Comparison of ENCODE assay signal across 15 cellular contexts in the genomic region with DNA sequence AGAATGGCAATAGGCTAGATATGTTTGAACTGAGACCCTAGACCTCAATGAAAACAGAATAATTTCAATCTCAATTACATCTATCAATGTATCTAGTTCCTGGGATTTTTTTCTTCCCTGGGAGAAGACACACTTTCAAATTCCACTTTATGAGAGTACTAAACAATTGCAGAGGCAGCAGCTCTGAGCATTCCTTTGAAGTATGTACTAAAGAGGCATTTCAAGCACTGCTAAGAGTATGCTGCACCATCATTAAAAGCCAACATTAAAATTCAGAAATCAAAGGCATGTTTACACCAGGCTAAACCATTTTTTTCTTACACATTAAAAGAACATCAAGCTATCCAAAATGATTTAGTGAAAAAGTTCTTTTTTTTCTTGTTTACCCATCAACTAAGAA.
DNase-seq lines count a peak whose midpoint lies in the region; ATAC-seq and TF ChIP-seq lines count a peak whose summit lies in the region.
"Had no signal": no experiment of that assay in that cellular context is flagged by ENCODE, and none has a peak within 500 bp of the region (broad histone marks: within the 10 kb centered on the region; RNA-seq: fewer than 3 reads in every experiment).

No MANE protein-coding gene starts in this region.

- H3K79me1 ChIP-seq in IMR-90 (ENCODE audit: low read depth in 1 of 2, low read length in 2 of 2) = no peaks in the 10 kb centered on the region

- no peak overlapping the region for H3K4me3 ChIP-seq in IMR-90 (ENCODE audit: insufficient read depth, low read depth, low read length)
- no peak overlapping the region for H3K4me3 ChIP-seq in adipocyte (ENCODE audit: low read length)
- H3K4me3 ChIP-seq in choroid plexus epithelial cell (ENCODE audit: low read depth, low read length) = no peak overlapping the region
- no peak overlapping the region for H3K4me3 ChIP-seq in upper lobe of right lung
- H3K4me3 ChIP-seq: HAP-1 had no signal

- no peaks in the 10 kb centered on the region for H3K9me3 Mint-ChIP-seq in activated T-helper 1 cell treated with anti-CD3 and anti-CD28 coated beads, Interleukin-12 subunit alpha, Interleukin-12 subunit beta, Interleukin-2, Interleukin-4 antibody, amounts not matched to agents 30 ng/mL and 10 ng/mL and 1 ng/mL, durations not matched to agents 14 hours and 24 hours and 36 hours

- TF ChIP-seq CTCF in IMR-90 (conservative IDR thresholded peaks at IDR 0.05; ENCODE audit: low read depth, low read length) = no peak
- TF ChIP-seq CTCF in choroid plexus epithelial cell (conservative IDR thresholded peaks at IDR 0.05; ENCODE audit: low read depth, low read length) = no peak
- TF ChIP-seq CTCF in upper lobe of right lung (IDR thresholded peaks at IDR 0.05) = no peak

- POLR2A ChIA-PET in IMR-90 (lab: Charles Lee; ENCODE audit: unreplicated experiment) = no interaction called here

- BruUV-seq in IMR-90 (replicated peaks; lab: Mats Ljungman, UMichigan) = no TSS peak

- no peak overlapping the region for H2BK15ac ChIP-seq in IMR-90 (ENCODE audit: low read depth, low read length)

- H3K4me2 ChIP-seq in IMR-90 (ENCODE audit: low read depth, low read length) = no peak overlapping the region

- no peak overlapping the region for H3K27ac Mint-ChIP-seq in activated T-helper 1 cell treated with anti-CD3 and anti-CD28 coated beads, Interleukin-12 subunit alpha, Interleukin-12 subunit beta, Interleukin-2, Interleukin-4 antibody, amounts not matched to agents 30 ng/mL and 10 ng/mL and 1 ng/mL, durations not matched to agents 14 hours and 24 hours and 36 hours
- H3K27ac Mint-ChIP-seq: CD4-positive, alpha-beta memory T cell had no signal

- no peak overlapping the region for H2AK5ac ChIP-seq in IMR-90 (ENCODE audit: low read depth, low read length)

- no peak overlapping the region for H3K14ac ChIP-seq in IMR-90 (replicated peaks; ENCODE audit: low read depth, low read length)

- H2BK20ac ChIP-seq in IMR-90 (ENCODE audit: low read depth, low read length) = no peak overlapping the region

- no peaks in the 10 kb centered on the region for H3K27me3 Mint-ChIP-seq in activated T-helper 1 cell treated with anti-CD3 and anti-CD28 coated beads, Interleukin-12 subunit alpha, Interleukin-12 subunit beta, Interleukin-2, Interleukin-4 antibody, amounts not matched to agents 30 ng/mL and 10 ng/mL and 1 ng/mL, durations not matched to agents 14 hours and 24 hours and 36 hours (ENCODE audit: insufficient read depth)
- H3K27me3 Mint-ChIP-seq: CD4-positive, alpha-beta memory T cell had no signal

- no peak overlapping the region for H3K4me3 Mint-ChIP-seq in activated T-helper 1 cell treated with anti-CD3 and anti-CD28 coated beads, Interleukin-12 subunit alpha, Interleukin-12 subunit beta, Interleukin-2, Interleukin-4 antibody, amounts not matched to agents 30 ng/mL and 10 ng/mL and 1 ng/mL, durations not matched to agents 14 hours and 24 hours and 36 hours
- H3K4me3 Mint-ChIP-seq: CD4-positive, alpha-beta memory T cell had no signal

- H4K8ac ChIP-seq in IMR-90 (ENCODE audit: low read depth in 2 of 2, low read length in 2 of 2) = no peak overlapping the region

- H4K91ac ChIP-seq in IMR-90 (ENCODE audit: insufficient read depth, low read depth, low read length) = no peak overlapping the region

- H3K27ac ChIP-seq in IMR-90 (ENCODE audit: insufficient read depth, low read length) = no peak overlapping the region
- no peak overlapping the region for H3K27ac ChIP-seq in upper lobe of right lung

- in situ Hi-C loops in IMR-90 (cut with MboI; ENCODE audit: low sequenced_read_pairs) = no loop called here

- H2AK9ac ChIP-seq in IMR-90 (replicated peaks; ENCODE audit: low read depth, low read length, poor library complexity) = no peak overlapping the region

- no peaks in the 10 kb centered on the region for H3K9me1 ChIP-seq in IMR-90 (ENCODE audit: insufficient read depth, low read length)

- intact Hi-C loops in IMR-90 (cut with micrococcal nuclease) (loop anchor here (2.0 to 5.0 kb wide), 2 partner anchors 213 to 531 kb away; no protein-coding TSS in a partner anchor), upper lobe of right lung (cut with DNase I) (no loop called here)
- intact Hi-C loops in activated T-helper 1 cell treated with anti-CD3 and anti-CD28 coated beads, Interleukin-12 subunit alpha, Interleukin-12 subunit beta, Interleukin-2, Interleukin-4 antibody, amounts not matched to agents 30 ng/mL and 10 ng/mL and 1 ng/mL, durations not matched to agents 14 hours and 24 hours and 36 hours (cut with micrococcal nuclease) = no loop called here

- H3K9ac ChIP-seq in IMR-90 (ENCODE audit: low read depth, low read length) = no peak overlapping the region
- H3K9ac ChIP-seq in adipocyte (ENCODE audit: low read length) = no peak overlapping the region

- no peaks in the 10 kb centered on the region for H3K9me3 ChIP-seq in IMR-90 (ENCODE audit: control insufficient read depth, insufficient read depth, low read length)
- no peaks in the 10 kb centered on the region for H3K9me3 ChIP-seq in adipocyte (ENCODE audit: control insufficient read depth, low read length)
- no peaks in the 10 kb centered on the region for H3K9me3 ChIP-seq in upper lobe of right lung
- H3K9me3 ChIP-seq: HAP-1 had no signal

- peaks cover 4% of the 10 kb centered on the region; the same call in 1 of the 2 replicates for H3K4me1 ChIP-seq in IMR-90 (ENCODE audit: control insufficient read depth, insufficient read depth, low read length)
- H3K4me1 ChIP-seq in adipocyte (ENCODE audit: control insufficient read depth, insufficient read depth, low read length) = no peaks in the 10 kb centered on the region
- H3K4me1 ChIP-seq in upper lobe of right lung = no peaks in the 10 kb centered on the region
- H3K4me1 ChIP-seq: HAP-1 had no signal

- no peak overlapping the region for H3K23ac ChIP-seq in IMR-90 (ENCODE audit: low read depth, low read length)

- ATAC-seq in IMR-90 (ENCODE audit: low read depth) (peak; percentile 51; the same call in 1 of the 2 replicates), HG02623 (IDR thresholded peaks at IDR 0.05; ENCODE audit: unreplicated experiment) (no peak), upper lobe of right lung (no peak)

- no peaks in the 10 kb centered on the region for H3K36me3 ChIP-seq in IMR-90 (ENCODE audit: control insufficient read depth, insufficient read depth, low read length)
- no peaks in the 10 kb centered on the region for H3K36me3 ChIP-seq in adipocyte (ENCODE audit: control insufficient read depth, insufficient read depth, low read length, severe bottlenecking)
- no peaks in the 10 kb centered on the region for H3K36me3 ChIP-seq in upper lobe of right lung
- H3K36me3 ChIP-seq: HAP-1 had no signal

- H3K36me3 Mint-ChIP-seq in activated T-helper 1 cell treated with anti-CD3 and anti-CD28 coated beads, Interleukin-12 subunit alpha, Interleukin-12 subunit beta, Interleukin-2, Interleukin-4 antibody, amounts not matched to agents 30 ng/mL and 10 ng/mL and 1 ng/mL, durations not matched to agents 14 hours and 24 hours and 36 hours (ENCODE audit: low read depth) = no peaks in the 10 kb centered on the region
- H3K36me3 Mint-ChIP-seq: CD4-positive, alpha-beta memory T cell had no signal

- H3K4ac ChIP-seq in IMR-90 (ENCODE audit: low read depth, low read length) = no peak overlapping the region

- no peak overlapping the region for H3K56ac ChIP-seq in IMR-90 (ENCODE audit: extremely low read depth, insufficient read depth, low read length)

- H2BK5ac ChIP-seq in IMR-90 (ENCODE audit: low read depth, low read length, poor library complexity, severe bottlenecking) = no peak overlapping the region

- no peaks in the 10 kb centered on the region; the same call in 1 of the 2 replicates for H3K27me3 ChIP-seq in IMR-90 (ENCODE audit: control insufficient read depth, insufficient read depth, low read length)
- no peaks in the 10 kb centered on the region for H3K27me3 ChIP-seq in adipocyte (replicated peaks; ENCODE audit: control insufficient read depth, insufficient read depth, low read length)
- no peaks in the 10 kb centered on the region for H3K27me3 ChIP-seq in upper lobe of right lung

- no peak overlapping the region for H3K18ac ChIP-seq in IMR-90 (ENCODE audit: low read depth, low read length)

- no peak overlapping the region for H2AFZ ChIP-seq in IMR-90 (replicated peaks; ENCODE audit: low read length, poor library complexity)

- H3K4me1 Mint-ChIP-seq in activated T-helper 1 cell treated with anti-CD3 and anti-CD28 coated beads, Interleukin-12 subunit alpha, Interleukin-12 subunit beta, Interleukin-2, Interleukin-4 antibody, amounts not matched to agents 30 ng/mL and 10 ng/mL and 1 ng/mL, durations not matched to agents 14 hours and 24 hours and 36 hours (ENCODE audit: low read depth) = no peaks in the 10 kb centered on the region
- H3K4me1 Mint-ChIP-seq: CD4-positive, alpha-beta memory T cell had no signal

- TF ChIP-seq RAD21 in IMR-90 (IDR thresholded peaks at IDR 0.05; ENCODE audit: low read length) = no peak

- no peak for TF ChIP-seq POLR2A in IMR-90 (IDR thresholded peaks at IDR 0.05; ENCODE audit: low read depth, low read length)

- CTCF ChIA-PET in IMR-90 (lab: Yijun Ruan, JAX) = no interaction called here

- no peaks in the 10 kb centered on the region for H4K20me1 ChIP-seq in IMR-90 (ENCODE audit: insufficient read depth, low read length)

- dilution Hi-C loops in IMR-90 (cut with HindIII; ENCODE audit: low sequenced_read_pairs, unreplicated experiment) = no loop called here

- no peak overlapping the region for H2BK120ac ChIP-seq in IMR-90 (ENCODE audit: low read depth, low read length)

- H4K5ac ChIP-seq in IMR-90 (ENCODE audit: low read depth, low read length) = no peak overlapping the region

- DNase-seq in IMR-90 (no peak), adipocyte (ENCODE audit: low read depth) (peak; percentile 24), choroid plexus epithelial cell (ENCODE audit: low read depth) (peak; percentile 12), DMS114 treated with DMSO at 0.1 percent for 48 hours (lab: John Stamatoyannopoulos, UW; ENCODE audit: unreplicated experiment) (no peak), upper lobe of right lung (no peak)
- no peak for DNase-seq in activated T-helper 1 cell treated with anti-CD3 and anti-CD28 coated beads, Interleukin-12 subunit alpha, Interleukin-12 subunit beta, Interleukin-2, Interleukin-4 antibody, amounts not matched to agents 30 ng/mL and 10 ng/mL and 1 ng/mL, durations not matched to agents 14 hours and 24 hours and 36 hours (ENCODE audit: low spot score)
- DNase-seq: C1 segment of cervical spinal cord; Calu3; CD4-positive, alpha-beta memory T cell; COR-L47; DMS153; GF-D8; GOT3 had no signal

TF ChIP-seq in IMR-90, 13 proteins besides CTCF, POLR2A, EP300 and RAD21 (continues in another document):
- no peak for TF ChIP-seq CHD1 (IDR thresholded peaks at IDR 0.05; ENCODE audit: low read depth, low read length)
- TF ChIP-seq FOS (IDR thresholded peaks at IDR 0.05; ENCODE audit: low read depth, low read length) = no peak
- no peak for TF ChIP-seq CEBPB (IDR thresholded peaks at IDR 0.05; ENCODE audit: low read depth, low read length)
- no peak for TF ChIP-seq BHLHE40 (IDR thresholded peaks at IDR 0.05; ENCODE audit: low read depth, low read length)
- TF ChIP-seq RFX5 (IDR thresholded peaks at IDR 0.05; ENCODE audit: low read depth, low read length) = no peak
- no peak for TF ChIP-seq MAFK (IDR thresholded peaks at IDR 0.05; ENCODE audit: low read depth, low read length)

Comparison
In these comparisons a context has a peak if more than half of its experiments do, and no peak if none do; other contexts are left out.
1. DNase-seq: peak in adipocyte (single experiment) and choroid plexus epithelial cell (single experiment); none in IMR-90 (single experiment), activated T-helper 1 cell treated with anti-CD3 and anti-CD28 coated beads, Interleukin-12 subunit alpha, Interleukin-12 subunit beta, Interleukin-2, Interleukin-4 antibody, amounts not matched to agents 30 ng/mL and 10 ng/mL and 1 ng/mL, durations not matched to agents 14 hours and 24 hours and 36 hours (single experiment), DMS114 treated with DMSO at 0.1 percent for 48 hours (single experiment) and upper lobe of right lung (single experiment).